Comparison of ENCODE assay signal across 9 cellular contexts in genomic region chr5:141354900-141355469, GRCh38. TPM values are rescaled to one million over a fixed set of nuclear protein-coding genes. Genes with fewer than 3 reads are reported as not detected.
A peak's percentile ranks its signal among the peaks of the same experiment; 100 is the strongest.
DNase-seq lines count a peak whose midpoint lies in the region; ATAC-seq, FAIRE-seq and TF ChIP-seq lines count a peak whose summit lies in the region.
"Had no signal": no experiment of that assay in that cellular context is flagged by ENCODE, and none has a peak within 500 bp of the region (broad histone marks: within the 10 kb centered on the region; RNA-seq: fewer than 3 reads in every experiment).

Gene PCDHGA4, plus strand, starts transcription at chr5:141355021. Its CDS starts 87 bp downstream, at chr5:141355108.

- H3K4me2 ChIP-seq in astrocyte (ENCODE audit: low read length) (peak within 1 kb of the TSS; percentile 45), HepG2 (ENCODE audit: low read depth, low read length) (no peak within 1 kb of the TSS)

- H4K20me1 ChIP-seq in astrocyte (ENCODE audit: insufficient read depth, low read length): no peaks in the 10 kb centered on the region
- H4K20me1 ChIP-seq in HepG2 (ENCODE audit: insufficient read depth, low read length): no peaks in the 10 kb centered on the region

- H3K27ac ChIP-seq in astrocyte (ENCODE audit: low read depth, low read length) (no peak within 1 kb of the TSS), HepG2 (ENCODE audit: extremely low read length, insufficient read depth, low read length) (no peak within 1 kb of the TSS)

- POLR2A ChIA-PET in AG04449 (lab: Yijun Ruan, JAX): no interaction called here
- POLR2A ChIA-PET in HepG2 (lab: Yijun Ruan, JAX): no interaction called here

- no peak within 1 kb of the TSS for H3K4me3 Mint-ChIP-seq in astrocyte (ENCODE audit: unreplicated experiment)

- TF ChIP-seq CTCF in AG04449 (IDR thresholded peaks at IDR 0.05; ENCODE audit: insufficient read depth, low read length, missing control alignments): peak; percentile 2
- TF ChIP-seq CTCF in GM20000 (IDR thresholded peaks at IDR 0.05; ENCODE audit: extremely low read depth, missing control alignments): peak; percentile 13
- TF ChIP-seq CTCF in astrocyte (IDR thresholded peaks at IDR 0.05; ENCODE audit: insufficient read depth, low read depth, low read length): peak; percentile 39
- TF ChIP-seq CTCF in HepG2 (CRISPR knock-in tag; IDR thresholded peaks at IDR 0.05): peak; percentile 21

- peaks cover 33% of the 10 kb centered on the region for H3K9me3 Mint-ChIP-seq in astrocyte (ENCODE audit: unreplicated experiment)

- H3K4me1 ChIP-seq in astrocyte (ENCODE audit: insufficient read depth, low read length): no peaks in the 10 kb centered on the region
- no peaks in the 10 kb centered on the region; the same call in 1 of the 2 replicates for H3K4me1 ChIP-seq in HepG2 (ENCODE audit: insufficient read depth, low read length)

- H3K27ac Mint-ChIP-seq in astrocyte (ENCODE audit: unreplicated experiment): no peak within 1 kb of the TSS

- TF ChIP-seq POLR2A in HepG2 (IDR thresholded peaks at IDR 0.05; ENCODE audit: insufficient read depth in 1 of 2, low read depth in 2 of 2, low read length in 2 of 2): no peak

- intact Hi-C loops in HepG2 (cut with micrococcal nuclease; ENCODE audit: unreplicated experiment): loop anchor here (10.0 kb wide), 1 partner anchor 170 kb away; no protein-coding TSS in a partner anchor
- intact Hi-C loops in head of caudate nucleus (cut with DNase I): no loop called here

- H3K79me2 ChIP-seq in astrocyte (ENCODE audit: insufficient read depth, low read length) (no peaks in the 10 kb centered on the region), HepG2 (ENCODE audit: insufficient read depth, low read length) (no peaks in the 10 kb centered on the region)

- WGBS in HepG2 (ENCODE audit: low lambda C conversion rate): 60% methylated on average over 17 of the region's 29 CpGs

- no peaks in the 10 kb centered on the region for H3K27me3 Mint-ChIP-seq in astrocyte (ENCODE audit: low read depth, unreplicated experiment)

- no peak for ATAC-seq in HepG2
- no peak for ATAC-seq in HG02610 (IDR thresholded peaks at IDR 0.05; ENCODE audit: unreplicated experiment)
- ATAC-seq in HG03196 (IDR thresholded peaks at IDR 0.05; ENCODE audit: unreplicated experiment): no peak

- H3K9me3 ChIP-seq in astrocyte (ENCODE audit: insufficient read depth, low read depth, low read length) (peaks cover 47% of the 10 kb centered on the region), HepG2 (ENCODE audit: low read length) (peaks cover 18% of the 10 kb centered on the region)

- no TSS peak for BruUV-seq in HepG2 (replicated peaks; lab: Mats Ljungman, UMichigan)

- no peak within 1 kb of the TSS for H2AFZ ChIP-seq in astrocyte (ENCODE audit: low read depth, low read length)
- no peak within 1 kb of the TSS for H2AFZ ChIP-seq in HepG2 (ENCODE audit: low read length)

- no peaks in the 10 kb centered on the region for H3K36me3 ChIP-seq in astrocyte (ENCODE audit: insufficient read depth, low read length)
- no peaks in the 10 kb centered on the region for H3K36me3 ChIP-seq in HepG2 (replicated peaks in 1 of 2; ENCODE audit: control insufficient read depth in 1 of 2, insufficient read depth in 2 of 2, low read length in 2 of 2)

- H3K27me3 ChIP-seq in astrocyte (ENCODE audit: insufficient read depth, low read length) (peaks cover 3% of the 10 kb centered on the region), HepG2 (ENCODE audit: control insufficient read depth in 1 of 2, insufficient read depth in 2 of 2, low read length in 2 of 2) (no peaks in the 10 kb centered on the region; a peak in 1 of 5 replicates)

- CTCF ChIA-PET in AG04449 (lab: Yijun Ruan, JAX): interaction anchor here (1.0 to 3.7 kb wide), 17 partner anchors 9 to 212 kb away, joined by 3 to 37 read pairs (median 6); partner anchors contain the start of genes PCDHGA1, PCDHGA2, PCDHGA3 and PCDHGA5
- CTCF ChIA-PET in HepG2 (lab: Yijun Ruan, JAX; ENCODE audit: low intra/inter-chr PET ratio, low total read pairs): no interaction called here

- H3K9ac ChIP-seq in astrocyte (ENCODE audit: low read length) (no peak within 1 kb of the TSS), HepG2 (ENCODE audit: insufficient read depth, low read depth, low read length) (no peak within 1 kb of the TSS)

- H3K4me1 Mint-ChIP-seq in astrocyte (ENCODE audit: low read depth, unreplicated experiment): no peaks in the 10 kb centered on the region

- H3K36me3 Mint-ChIP-seq in astrocyte (ENCODE audit: low read depth, unreplicated experiment): peaks cover 8% of the 10 kb centered on the region

- in situ Hi-C loops in HepG2 (cut with HindIII; ENCODE audit: extremely low pct_ligation_motif_present, low pct_unique_long_range_greater_than_20kb): loop anchor here (10.0 kb wide), 1 partner anchor 170 kb away; no protein-coding TSS in a partner anchor

- H3K4me3 ChIP-seq in AG04449 (ENCODE audit: low read depth, low read length) (peak within 1 kb of the TSS; percentile 45), astrocyte (ENCODE audit: insufficient read depth, low read depth, low read length) (no peak within 1 kb of the TSS), HepG2 (replicated peaks in 1 of 3; ENCODE audit: insufficient read depth in 1 of 3, low read depth in 2 of 3, low read length in 3 of 3) (no peak within 1 kb of the TSS)

- FAIRE-seq in astrocyte (lab: Jason Lieb, UNC) (no peak), HepG2 (lab: Jason Lieb, UNC) (no peak), GM19239 (lab: Jason Lieb, UNC) (no peak)
- FAIRE-seq: GM12892 had no signal

- no peak for TF ChIP-seq RAD21 in HepG2 (CRISPR knock-in tag; IDR thresholded peaks at IDR 0.05)

- DNase-seq in AG04449 (ENCODE audit: low read depth, low spot score) (no peak), GM20000 (ENCODE audit: low spot score) (no peak), astrocyte (ENCODE audit: low read depth) (no peak), HepG2 (ENCODE audit: low spot score) (no peak), head of caudate nucleus (no peak), GM19239 (ENCODE audit: insufficient read length, low spot score) (no peak)

- TF ChIP-seq EP300 in HepG2 (IDR thresholded peaks at IDR 0.05; ENCODE audit: low read depth in 2 of 2, low read length in 2 of 2): no peak
- TF ChIP-seq EP300 in HepG2 (CRISPR knock-in tag; IDR thresholded peaks at IDR 0.05; ENCODE audit: borderline replicate concordance): no peak

TF ChIP-seq in HepG2, 621 proteins besides CTCF, POLR2A, EP300 and RAD21 (continues in another document):
- TF ChIP-seq ZBTB10 (CRISPR knock-in tag; IDR thresholded peaks at IDR 0.05; ENCODE audit: borderline replicate concordance) (no peak), ZSCAN20 (CRISPR knock-in tag; IDR thresholded peaks at IDR 0.05; ENCODE audit: borderline replicate concordance) (no peak), ZNF362 (CRISPR knock-in tag; IDR thresholded peaks at IDR 0.05; ENCODE audit: borderline replicate concordance) (no peak), MIER3 (CRISPR knock-in tag; IDR thresholded peaks at IDR 0.05; ENCODE audit: borderline replicate concordance) (no peak)

RNA-seq across cellular contexts. Expression of gene PCDHGA4, which starts in this region (rescaled TPM):
- 0.48 and 0.50 TPM in 2 replicates for total RNA-seq in astrocyte
- 0.15 and 0.58 TPM in 2 replicates for total RNA-seq in HepG2 (2016; rRNA removed; fragmentation: Illumina TruSeq; extraction: Trizol)
- not detected in 2 replicates for total RNA-seq in HepG2 (2016; cell fraction: cytosol; rRNA removed; fragmentation: Illumina TruSeq; extraction: Trizol; ENCODE audit: low read depth)
- total RNA-seq in HepG2 (2016; cell fraction: insoluble cytoplasmic fraction; rRNA removed; fragmentation: Illumina TruSeq; extraction: Trizol): 0.15 and 0.39 TPM in 2 replicates
- total RNA-seq in HepG2 (2016; cell fraction: membrane; rRNA removed; fragmentation: Illumina TruSeq; extraction: Trizol): 0.06 and 0.07 TPM in 2 replicates
- total RNA-seq in HepG2 (2016; cell fraction: nucleus; rRNA removed; fragmentation: Illumina TruSeq; extraction: Trizol): 1.9 and 2.1 TPM in 2 replicates
- 0.39 and 0.49 TPM in 2 replicates for polyA plus RNA-seq in HepG2 (2011; rRNA removed)
- polyA plus RNA-seq in HepG2 (2011; cell fraction: cytosol; rRNA removed): 0.17 and 0.18 TPM in 2 replicates
- polyA plus RNA-seq in HepG2 (2011; cell fraction: nucleus; rRNA removed): 1.5 and 1.9 TPM in 2 replicates
- 0.16 and 0.28 TPM in 2 replicates for polyA plus RNA-seq in HepG2 (2012)
- polyA plus RNA-seq in HepG2 (2016; cell fraction: cytosol; fragmentation: Illumina TruSeq; extraction: Trizol; ENCODE audit: low read depth): not detected in 2 replicates
- 0.11 TPM in 1 of 2 replicates, not detected in the other for polyA plus RNA-seq in HepG2 (2016; cell fraction: insoluble cytoplasmic fraction; fragmentation: Illumina TruSeq; extraction: Trizol; ENCODE audit: low read depth)
- not detected in 2 replicates for polyA plus RNA-seq in HepG2 (2016; cell fraction: membrane; fragmentation: Illumina TruSeq; extraction: Trizol; ENCODE audit: low read depth)
- polyA plus RNA-seq in HepG2 (2016; cell fraction: nucleus; fragmentation: Illumina TruSeq; extraction: Trizol; ENCODE audit: insufficient read depth, low read depth): 0.67 and 0.77 TPM in 2 replicates
- 0.07 and 4.3 TPM in 2 replicates for polyA minus RNA-seq in HepG2 (2011; rRNA and poly(A)+ RNA removed; ENCODE audit: low replicate concordance)
- 0.44 and 0.79 TPM in 2 replicates for polyA minus RNA-seq in HepG2 (2011; cell fraction: cytosol; rRNA and poly(A)+ RNA removed)
- polyA minus RNA-seq in HepG2 (2011; cell fraction: nucleus; rRNA and poly(A)+ RNA removed): 8.5 and 10.9 TPM in 2 replicates
